In genomic region chr22:23072035-23072910, GRCh38 we compare ENCODE assay signal across 10 cellular contexts. TPM values are rescaled to one million over a fixed set of nuclear protein-coding genes. Genes with fewer than 3 reads are reported as not detected.
DNase-seq lines count a peak whose midpoint lies in the region; ATAC-seq, FAIRE-seq and TF ChIP-seq lines count a peak whose summit lies in the region.
"Had no signal": no experiment of that assay in that cellular context is flagged by ENCODE, and none has a peak within 500 bp of the region (broad histone marks: within the 10 kb centered on the region; RNA-seq: fewer than 3 reads in every experiment).

No MANE protein-coding gene starts in this region.

- no peak for TF ChIP-seq EP300 in sigmoid colon (IDR thresholded peaks at IDR 0.05)

- FAIRE-seq in kidney (lab: Jason Lieb, UNC) = no peak

- no peak for TF ChIP-seq CTCF in RWPE2 (IDR thresholded peaks at IDR 0.05; ENCODE audit: poor library complexity, severe bottlenecking)
- TF ChIP-seq CTCF in kidney (IDR thresholded peaks at IDR 0.05; ENCODE audit: borderline replicate concordance, extremely low read depth, insufficient read depth) = no peak
- no peak for TF ChIP-seq CTCF in sigmoid colon (IDR thresholded peaks at IDR 0.05)

- H3K27ac ChIP-seq in RWPE2 (ENCODE audit: poor library complexity, severe bottlenecking) (no peak overlapping the region), kidney (ENCODE audit: low read depth in 2 of 2, low read length in 2 of 2) (no peak overlapping the region), sigmoid colon (peak overlapping the region in 3 of 4 donors; percentile 72 to 78 (median 78))
- H3K27ac ChIP-seq: epithelial cell of prostate had no signal

- H3K9ac ChIP-seq in kidney (ENCODE audit: low read length in 2 of 2) = no peak overlapping the region

- H3K36me3 ChIP-seq in RWPE2 (ENCODE audit: low read depth) (no peaks in the 10 kb centered on the region), kidney (ENCODE audit: control insufficient read depth in 1 of 2, insufficient read depth in 2 of 2, low read length in 2 of 2) (no peaks in the 10 kb centered on the region), sigmoid colon (no peaks in the 10 kb centered on the region)

- DNase-seq in EH (ENCODE audit: low read depth) = peak; percentile 93
- peak; percentile 20 for DNase-seq in RWPE2 (ENCODE audit: low spot score)
- peak; percentile 53 for DNase-seq in kidney
- peak; percentile 60 for DNase-seq in sigmoid colon
- no peak for DNase-seq in HUDEP-2 (lab: John Stamatoyannopoulos, UW; ENCODE audit: unreplicated experiment in 76 of 76)
- no peak for DNase-seq in NCI-H187 (lab: John Stamatoyannopoulos, UW)
- no peak for DNase-seq in stimulated activated CD4-positive, alpha-beta T cell treated with anti-CD3 and anti-CD28 coated beads, Interleukin-2, amount 100 ng/mL, for 24 hours
- DNase-seq: NCI-H2081, T1000 had no signal

- WGBS in sigmoid colon, 2 donors = 84 to 91% methylated on average over 11 of the region's 11 CpGs

- TF ChIP-seq POLR2A in sigmoid colon (IDR thresholded peaks at IDR 0.05) = no peak

- no peak for ATAC-seq in RWPE2 (ENCODE audit: low read depth)

- H3K27me3 ChIP-seq in RWPE2 (ENCODE audit: insufficient read depth, poor library complexity, severe bottlenecking) (no peaks in the 10 kb centered on the region), sigmoid colon (no peaks in the 10 kb centered on the region)

- H3K9me3 ChIP-seq in RWPE2 (ENCODE audit: severe bottlenecking) (peaks cover 12% of the 10 kb centered on the region), kidney (ENCODE audit: control insufficient read depth in 1 of 2, low read length in 2 of 2) (no peaks in the 10 kb centered on the region), sigmoid colon (no peaks in the 10 kb centered on the region)

- intact Hi-C loops in kidney (cut with DNase I) (no loop called here), sigmoid colon (cut with DNase I) (no loop called here)

- no peak overlapping the region for H3K4me3 ChIP-seq in RWPE2 (ENCODE audit: severe bottlenecking)
- no peak overlapping the region for H3K4me3 ChIP-seq in kidney (ENCODE audit: low read length in 2 of 2)
- peak overlapping the region in 1 of 4 donors; percentile 73 for H3K4me3 ChIP-seq in sigmoid colon

- no peaks in the 10 kb centered on the region for H3K4me1 ChIP-seq in RWPE2 (ENCODE audit: insufficient read depth, poor library complexity, severe bottlenecking)
- peaks cover 0 to 7% of the 10 kb centered on the region in 2 donors for H3K4me1 ChIP-seq in kidney (ENCODE audit: control insufficient read depth in 1 of 2, insufficient read depth in 1 of 2, low read depth in 1 of 2, low read length in 2 of 2)
- peaks cover 0 to 37% (median 21%) of the 10 kb centered on the region in 4 donors for H3K4me1 ChIP-seq in sigmoid colon

RNA-seq across cellular contexts. Expression of gene GNAZ, which starts 2.0 kb away (rescaled TPM):
- total RNA-seq in kidney (5.7 TPM), sigmoid colon (10 to 100 TPM; 22.8 to 27.6 (median 24.9) TPM)
- polyA plus RNA-seq in kidney (ENCODE audit: insufficient read depth, low read depth, low replicate concordance) (3.7 TPM), sigmoid colon (1 to 10 TPM in 1 of 3 donors, under 1 TPM in 2; under 0.01 to 2.6 (median 0.46) TPM)

Comparison
In these comparisons a context has a peak if more than half of its experiments do, and no peak if none do; other contexts are left out.
1. DNase-seq: peak in EH (single experiment), RWPE2 (single experiment), kidney (single experiment) and sigmoid colon (single experiment); none in HUDEP-2 (0 of 76), NCI-H187 (0 of 2) and stimulated activated CD4-positive, alpha-beta T cell treated with anti-CD3 and anti-CD28 coated beads, Interleukin-2, amount 100 ng/mL, for 24 hours (0 of 2).
2. H3K27ac ChIP-seq: peak in sigmoid colon (3 of 4); none in RWPE2 (single experiment) and kidney (0 of 2).